ENCODE assay signal across 1 cellular context in the genomic region with DNA sequence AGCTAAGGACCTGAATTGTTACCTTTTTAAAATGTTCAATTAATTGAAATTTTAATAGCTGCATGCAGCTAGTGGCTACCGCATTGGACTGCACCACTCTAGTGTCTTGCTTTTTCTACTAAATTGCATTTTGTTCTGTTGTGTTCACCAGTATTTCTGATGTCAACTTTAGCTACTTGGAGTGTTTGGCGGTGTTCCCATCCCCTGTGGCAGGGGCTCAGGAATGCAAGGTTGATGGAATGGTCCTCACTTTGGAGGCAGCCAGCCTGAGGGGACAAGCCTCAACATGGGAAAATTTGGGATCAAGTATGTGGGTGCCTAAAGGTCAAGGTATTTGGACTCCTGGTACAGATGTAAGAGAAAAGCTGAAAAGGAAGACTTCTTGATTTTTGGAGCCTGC.
TF ChIP-seq lines count a peak whose summit lies in the region.

No MANE protein-coding gene starts in this region.

TF ChIP-seq in H1, 55 proteins besides CTCF, POLR2A, EP300 and RAD21 (continued from another document):
- TF ChIP-seq JUN (IDR thresholded peaks at IDR 0.05; ENCODE audit: low read depth, low read length): no peak
- TF ChIP-seq CEBPB (IDR thresholded peaks at IDR 0.05; ENCODE audit: low read depth, low read length): no peak
- TF ChIP-seq TBP (IDR thresholded peaks at IDR 0.05; ENCODE audit: low read depth, low read length): no peak
- no peak for TF ChIP-seq CREB1 (IDR thresholded peaks at IDR 0.05)
- no peak for TF ChIP-seq RFX5 (IDR thresholded peaks at IDR 0.05; ENCODE audit: borderline replicate concordance, low read depth, low read length)
- TF ChIP-seq BRCA1 (IDR thresholded peaks at IDR 0.05; ENCODE audit: low read depth, low read length): no peak
- TF ChIP-seq GTF2F1 (IDR thresholded peaks at IDR 0.05; ENCODE audit: borderline replicate concordance, low read depth, low read length): no peak
